In the genomic region with DNA sequence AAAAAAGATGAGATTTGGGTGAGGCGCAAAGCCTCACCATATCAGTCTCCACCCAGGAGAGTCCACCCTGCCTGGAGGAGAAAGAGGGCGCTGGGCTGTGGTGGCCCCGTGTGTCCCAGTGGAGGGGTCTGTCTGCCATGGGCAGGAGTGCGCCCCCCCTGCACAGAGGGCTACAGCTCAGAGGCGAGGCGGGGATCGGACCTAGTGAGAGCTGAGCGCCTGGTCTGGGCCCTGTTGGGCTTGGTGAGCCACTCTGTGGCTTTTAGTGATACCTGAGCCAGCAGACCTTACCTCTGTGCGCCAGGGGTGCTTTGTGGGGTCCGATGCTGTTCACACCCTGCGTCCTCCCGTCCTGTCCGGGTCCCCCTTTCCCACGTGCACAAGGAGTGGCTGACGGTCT, we compare ENCODE assay signal across 14 cellular contexts. TPM values are rescaled to one million over a fixed set of nuclear protein-coding genes. Genes with fewer than 3 reads are reported as not detected.
DNase-seq lines count a peak whose midpoint lies in the region; ATAC-seq and TF ChIP-seq lines count a peak whose summit lies in the region.
"Had no signal": no experiment of that assay in that cellular context is flagged by ENCODE, and none has a peak within 500 bp of the region (broad histone marks: within the 10 kb centered on the region; RNA-seq: fewer than 3 reads in every experiment).

No MANE protein-coding gene starts in this region.

- H2AFZ ChIP-seq in osteoblast (ENCODE audit: low read length), result peak overlapping the region; percentile 86

- H3K27ac Mint-ChIP-seq in T-helper 1 cell treated with Interleukin-12 subunit alpha and Interleukin-12 subunit beta and Interleukin-4 antibody, amounts not matched to agents 30 μg/mL and 1 μg/mL, for 36 hours, result peak overlapping the region; percentile 83
- H3K27ac Mint-ChIP-seq in activated naive CD4-positive, alpha-beta T cell treated with anti-CD3 and anti-CD28 coated beads, Interleukin-2, amount 50 U/mL, for 72 hours, result peak overlapping the region; percentile 90

- peak overlapping the region; percentile 84 for H3K4me3 Mint-ChIP-seq in T-helper 1 cell treated with Interleukin-12 subunit alpha and Interleukin-12 subunit beta and Interleukin-4 antibody, amounts not matched to agents 30 μg/mL and 1 μg/mL, for 36 hours

- no peaks in the 10 kb centered on the region for H3K27me3 Mint-ChIP-seq in T-helper 1 cell treated with Interleukin-12 subunit alpha and Interleukin-12 subunit beta and Interleukin-4 antibody, amounts not matched to agents 30 μg/mL and 1 μg/mL, for 36 hours (ENCODE audit: low read depth)

- H4K20me1 ChIP-seq in osteoblast (ENCODE audit: insufficient read depth, low read length), result no peaks in the 10 kb centered on the region

- no peaks in the 10 kb centered on the region for H3K36me3 Mint-ChIP-seq in T-helper 1 cell treated with Interleukin-12 subunit alpha and Interleukin-12 subunit beta and Interleukin-4 antibody, amounts not matched to agents 30 μg/mL and 1 μg/mL, for 36 hours (ENCODE audit: low read depth)
- peaks cover 0 to 5% of the 10 kb centered on the region in 2 donors for H3K36me3 Mint-ChIP-seq in activated naive CD4-positive, alpha-beta T cell treated with anti-CD3 and anti-CD28 coated beads, Interleukin-2, amount 50 U/mL, for 72 hours

- H3K4me3 ChIP-seq in H7 (ENCODE audit: insufficient read depth, low read depth, low read length) (no peak overlapping the region), osteoblast (ENCODE audit: insufficient read depth, low read length) (no peak overlapping the region), foreskin fibroblast (ENCODE audit: low read depth in 1 of 2, low read length in 2 of 2) (no peak overlapping the region)
- H3K4me3 ChIP-seq: SK-N-MC had no signal

- H3K79me2 ChIP-seq in osteoblast (ENCODE audit: insufficient read depth, low read length), result no peaks in the 10 kb centered on the region

- DNase-seq in T-helper 1 cell, result no peak
- peak; percentile 52 for DNase-seq in H7
- DNase-seq in activated naive CD4-positive, alpha-beta T cell treated with anti-CD3 and anti-CD28 coated beads, Interleukin-2, amount 50 U/mL, for 72 hours (ENCODE audit: low spot score in 2 of 2), result no peak
- peak; percentile 73 for DNase-seq in osteoblast (ENCODE audit: insufficient read length, low spot score, missing footprints)
- no peak for DNase-seq in dedifferentiated amniotic fluid mesenchymal stem cell (ENCODE audit: extremely low spot score)
- no peak for DNase-seq in foreskin fibroblast
- DNase-seq: NCI-H2081; NK-92 treated with Interleukin-12 subunit alpha and Interleukin-12 subunit beta, amount 100 ng/mL, for 24 hours had no signal

- peak overlapping the region; percentile 36 for H3K4me2 ChIP-seq in osteoblast (ENCODE audit: insufficient read depth, low read length)

- no peaks in the 10 kb centered on the region for H3K27me3 ChIP-seq in H7 (ENCODE audit: control insufficient read depth, insufficient read depth, low read length)
- no peaks in the 10 kb centered on the region for H3K27me3 ChIP-seq in osteoblast (ENCODE audit: insufficient read depth, low read length)
- H3K27me3 ChIP-seq: right atrium auricular region, suprapubic skin had no signal

- peaks cover 42% of the 10 kb centered on the region for H3K4me1 Mint-ChIP-seq in T-helper 1 cell treated with Interleukin-12 subunit alpha and Interleukin-12 subunit beta and Interleukin-4 antibody, amounts not matched to agents 30 μg/mL and 1 μg/mL, for 36 hours (ENCODE audit: low read depth)

- H3K4me1 ChIP-seq in osteoblast (ENCODE audit: insufficient read depth, low read length), result no peaks in the 10 kb centered on the region

- peak in 1 of 2 donors; percentile 1 for ATAC-seq in activated naive CD4-positive, alpha-beta T cell treated with anti-CD3 and anti-CD28 coated beads, Interleukin-2, amount 50 U/mL, for 72 hours
- ATAC-seq in GM21737 (IDR thresholded peaks at IDR 0.05; ENCODE audit: unreplicated experiment), result no peak

- no peak overlapping the region for H3K27ac ChIP-seq in osteoblast (ENCODE audit: low read depth, low read length)
- H3K27ac ChIP-seq: 22Rv1, right atrium auricular region, SK-N-MC, suprapubic skin had no signal

- TF ChIP-seq CTCF in osteoblast (IDR thresholded peaks at IDR 0.05; ENCODE audit: extremely low read depth, low read depth, low read length) (no peak), foreskin fibroblast (IDR thresholded peaks at IDR 0.05; ENCODE audit: low read depth, low read length) (no peak)

- H3K9me3 ChIP-seq in osteoblast (ENCODE audit: low read depth, low read length), result no peaks in the 10 kb centered on the region
- H3K9me3 ChIP-seq: right atrium auricular region, suprapubic skin had no signal

- H3K9me3 Mint-ChIP-seq in T-helper 1 cell treated with Interleukin-12 subunit alpha and Interleukin-12 subunit beta and Interleukin-4 antibody, amounts not matched to agents 30 μg/mL and 1 μg/mL, for 36 hours, result no peaks in the 10 kb centered on the region
- no peaks in the 10 kb centered on the region for H3K9me3 Mint-ChIP-seq in activated naive CD4-positive, alpha-beta T cell treated with anti-CD3 and anti-CD28 coated beads, Interleukin-2, amount 50 U/mL, for 72 hours

- H3K36me3 ChIP-seq in H7 (replicated peaks; ENCODE audit: control insufficient read depth, insufficient read depth, low read length) (no peaks in the 10 kb centered on the region), osteoblast (ENCODE audit: insufficient read depth, low read length) (no peaks in the 10 kb centered on the region)
- H3K36me3 ChIP-seq: right atrium auricular region, suprapubic skin had no signal

RNA-seq across cellular contexts. Expression of a gene that starts 25.9 kb away (rescaled TPM):
- total RNA-seq in H7 (2014; rRNA removed; shearing (Covaris generic)), result 23.3 and 44.4 TPM in 2 replicates
- total RNA-seq in activated naive CD4-positive, alpha-beta T cell treated with anti-CD3 and anti-CD28 coated beads, Interleukin-2, amount 50 U/mL, for 72 hours, result 10 to 100 TPM; 16.7 to 19.8 TPM
- total RNA-seq in osteoblast, result 27.1 and 32.7 TPM in 2 replicates

Comparison
In these comparisons a context has a peak if more than half of its experiments do, and no peak if none do; other contexts are left out.
1. DNase-seq: peak in H7 (single experiment) and osteoblast (single experiment); none in T-helper 1 cell (0 of 5), activated naive CD4-positive, alpha-beta T cell treated with anti-CD3 and anti-CD28 coated beads, Interleukin-2, amount 50 U/mL, for 72 hours (0 of 2), dedifferentiated amniotic fluid mesenchymal stem cell (single experiment) and foreskin fibroblast (0 of 2).